In genomic region chr7:90736968-90737939, GRCh38 we compare ENCODE assay signal across 10 cellular contexts.
DNase-seq lines count a peak whose midpoint lies in the region; ATAC-seq and TF ChIP-seq lines count a peak whose summit lies in the region.
"Had no signal": no experiment of that assay in that cellular context is flagged by ENCODE, and none has a peak within 500 bp of the region (broad histone marks: within the 10 kb centered on the region; RNA-seq: fewer than 3 reads in every experiment).

No MANE protein-coding gene starts in this region.

- H3K4me1 ChIP-seq in GM23248 (ENCODE audit: insufficient read depth) = no peaks in the 10 kb centered on the region

- peaks cover 95% of the 10 kb centered on the region for H3K79me2 ChIP-seq in GM23248 (ENCODE audit: insufficient read depth)

- 0 out of 2 replicates have a peak, but pooled peaks cover 6% of the 10 kb centered on the region for H4K20me1 ChIP-seq in GM23248 (ENCODE audit: insufficient read depth)

- no peaks in the 10 kb centered on the region for H3K27me3 Mint-ChIP-seq in IgD-negative memory B cell
- H3K27me3 Mint-ChIP-seq in memory B cell = no peaks in the 10 kb centered on the region
- H3K27me3 Mint-ChIP-seq in HFFc6 (ENCODE audit: insufficient read depth) = no peaks in the 10 kb centered on the region

- peaks cover 49 to 68% (median 51%) of the 10 kb centered on the region in 3 donors for H3K4me1 Mint-ChIP-seq in IgD-negative memory B cell
- peaks cover 42% of the 10 kb centered on the region for H3K4me1 Mint-ChIP-seq in memory B cell
- H3K4me1 Mint-ChIP-seq in HFFc6 (ENCODE audit: low read depth) = 0 out of 2 replicates have a peak, but pooled peaks cover 5% of the 10 kb centered on the region

- H3K4me2 ChIP-seq in GM23248 (ENCODE audit: unreplicated experiment) = no peak overlapping the region

- TF ChIP-seq CTCF in HFFc6 (IDR thresholded peaks at IDR 0.05) = no peak

- peak; percentile 94 for ATAC-seq in GM18907 (IDR thresholded peaks at IDR 0.05; ENCODE audit: unreplicated experiment)
- peak; percentile 91 for ATAC-seq in HG02610 (IDR thresholded peaks at IDR 0.05; ENCODE audit: unreplicated experiment)
- ATAC-seq in memory B cell (ENCODE audit: low read depth) = peak; percentile 96

- no peak overlapping the region for H2AFZ ChIP-seq in GM23248

- H3K4me3 Mint-ChIP-seq in IgD-negative memory B cell (peak overlapping the region; percentile 33 to 80 (median 61)), memory B cell (peak overlapping the region; percentile 76), HFFc6 (no peak overlapping the region)

- peaks cover 6 to 19% (median 16%) of the 10 kb centered on the region in 3 donors for H3K9me3 Mint-ChIP-seq in IgD-negative memory B cell
- H3K9me3 Mint-ChIP-seq in memory B cell = peaks cover 15% of the 10 kb centered on the region
- peaks cover 24% of the 10 kb centered on the region for H3K9me3 Mint-ChIP-seq in HFFc6

- H3K27me3 ChIP-seq in GM23248 (replicated peaks; ENCODE audit: insufficient read depth) = no peaks in the 10 kb centered on the region

- DNase-seq in memory B cell (ENCODE audit: low spot score in 2 of 2) (peak; percentile 27 to 67), HFFc6 (no peak), GM23248 (no peak), NCI-H2171 (lab: John Stamatoyannopoulos, UW) (no peak)
- DNase-seq in activated CD4-positive, alpha-beta T cell treated with anti-CD3 and anti-CD28 coated beads, Interleukin-2, amount 50 U/mL, for 48 hours = no peak
- DNase-seq: activated gamma-delta T cell, foreskin fibroblast had no signal

- WGBS in GM23248 (ENCODE audit: low coverage in 1 of 2, low lambda C conversion rate in 2 of 2, missing lambda C conversion rate in 2 of 2), 2 experiments = 99% methylated on average over 4 of the region's 4 CpGs

- H3K36me3 Mint-ChIP-seq in IgD-negative memory B cell = peaks cover 29% of the 10 kb centered on the region
- peaks cover 40% of the 10 kb centered on the region for H3K36me3 Mint-ChIP-seq in memory B cell
- peaks cover 29% of the 10 kb centered on the region for H3K36me3 Mint-ChIP-seq in HFFc6 (ENCODE audit: low read depth)

- no peaks in the 10 kb centered on the region for H3F3A ChIP-seq in GM23248 (ENCODE audit: insufficient read depth)

- H3K9ac ChIP-seq in GM23248 = no peak overlapping the region

- no peak overlapping the region for H3K4me3 ChIP-seq in GM23248

- H3K27ac Mint-ChIP-seq in IgD-negative memory B cell (peak overlapping the region; percentile 69 to 97 (median 79)), memory B cell (peak overlapping the region; percentile 99), HFFc6 (no peak overlapping the region)

- no peaks in the 10 kb centered on the region for H3K36me3 ChIP-seq in GM23248 (ENCODE audit: low read depth)

- in situ Hi-C loops in GM23248 (cut with MboI) = no loop called here

- H3K9me2 ChIP-seq in GM23248 (ENCODE audit: insufficient read depth) = no peaks in the 10 kb centered on the region

- H3K27ac ChIP-seq in GM23248 = no peak overlapping the region

- H3K9me3 ChIP-seq in GM23248 (ENCODE audit: low read depth) = no peaks in the 10 kb centered on the region

Comparison
In these comparisons a context has a peak if more than half of its experiments do, and no peak if none do; other contexts are left out.
1. DNase-seq: peak in memory B cell (2 of 2); none in HFFc6 (single experiment), activated CD4-positive, alpha-beta T cell treated with anti-CD3 and anti-CD28 coated beads, Interleukin-2, amount 50 U/mL, for 48 hours (0 of 2), GM23248 (single experiment) and NCI-H2171 (single experiment).
2. Peak in every context shown above with its lines, with median percentiles within 50 percentile points of each other: ATAC-seq.